ENCODE assay signal across 1 cellular context in the genomic region with DNA sequence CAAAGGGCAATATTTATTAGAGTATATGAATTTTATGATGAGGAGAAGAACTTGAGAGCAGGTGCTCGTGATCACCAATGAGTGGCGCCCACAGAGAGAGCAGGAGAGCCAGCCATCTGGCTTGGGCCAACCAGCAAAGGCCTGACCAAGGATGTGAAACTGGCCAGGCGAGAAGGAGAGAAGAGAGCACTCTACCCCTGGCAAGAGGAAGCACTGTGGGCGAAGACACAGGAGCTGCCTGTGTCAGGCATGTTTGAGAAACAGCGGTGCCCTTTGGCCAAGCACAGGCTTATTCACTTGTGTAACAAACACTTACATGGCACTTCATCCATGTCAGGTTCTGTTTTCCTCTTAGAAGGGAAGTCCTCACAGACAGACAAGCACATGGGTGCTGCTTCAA.
TF ChIP-seq lines count a peak whose summit lies in the region.

No MANE protein-coding gene starts in this region.

TF ChIP-seq in HepG2, 621 proteins besides CTCF, POLR2A, EP300 and RAD21:
- TF ChIP-seq, protein P1, sequence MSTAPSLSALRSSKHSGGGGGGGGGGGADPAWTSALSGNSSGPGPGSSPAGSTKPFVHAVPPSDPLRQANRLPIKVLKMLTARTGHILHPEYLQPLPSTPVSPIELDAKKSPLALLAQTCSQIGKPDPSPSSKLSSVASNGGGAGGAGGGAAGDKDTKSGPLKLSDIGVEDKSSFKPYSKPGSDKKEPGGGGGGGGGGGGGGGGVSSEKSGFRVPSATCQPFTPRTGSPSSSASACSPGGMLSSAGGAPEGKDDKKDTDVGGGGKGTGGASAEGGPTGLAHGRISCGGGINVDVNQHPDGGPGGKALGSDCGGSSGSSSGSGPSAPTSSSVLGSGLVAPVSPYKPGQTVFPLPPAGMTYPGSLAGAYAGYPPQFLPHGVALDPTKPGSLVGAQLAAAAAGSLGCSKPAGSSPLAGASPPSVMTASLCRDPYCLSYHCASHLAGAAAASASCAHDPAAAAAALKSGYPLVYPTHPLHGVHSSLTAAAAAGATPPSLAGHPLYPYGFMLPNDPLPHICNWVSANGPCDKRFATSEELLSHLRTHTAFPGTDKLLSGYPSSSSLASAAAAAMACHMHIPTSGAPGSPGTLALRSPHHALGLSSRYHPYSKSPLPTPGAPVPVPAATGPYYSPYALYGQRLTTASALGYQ (CRISPR knock-in tag; IDR thresholded peaks at IDR 0.05) = no peak
- TF ChIP-seq ZNF552 (CRISPR knock-in tag; IDR thresholded peaks at IDR 0.05; ENCODE audit: borderline replicate concordance) (no peak), ZNF326 (CRISPR knock-in tag; IDR thresholded peaks at IDR 0.05; ENCODE audit: borderline replicate concordance) (no peak), ATF7-NPFF (CRISPR knock-in tag; IDR thresholded peaks at IDR 0.05; ENCODE audit: low read depth) (no peak), TAF1 (CRISPR knock-in tag; IDR thresholded peaks at IDR 0.05) (no peak), IRF2 (CRISPR knock-in tag; IDR thresholded peaks at IDR 0.05) (no peak), ZNF143 (CRISPR knock-in tag; IDR thresholded peaks at IDR 0.05) (no peak), SOX13 (IDR thresholded peaks at IDR 0.05) (no peak), SOX13 (CRISPR knock-in tag; conservative IDR thresholded peaks at IDR 0.05 in 1 of 2, IDR thresholded peaks at IDR 0.05 in 1 of 2) (no peak), SSRP1 (CRISPR knock-in tag; IDR thresholded peaks at IDR 0.05) (no peak), TSC22D2 (CRISPR knock-in tag; IDR thresholded peaks at IDR 0.05; ENCODE audit: borderline replicate concordance) (no peak), CCDC6 (CRISPR knock-in tag; IDR thresholded peaks at IDR 0.05) (no peak)
- TF ChIP-seq, protein P2, sequence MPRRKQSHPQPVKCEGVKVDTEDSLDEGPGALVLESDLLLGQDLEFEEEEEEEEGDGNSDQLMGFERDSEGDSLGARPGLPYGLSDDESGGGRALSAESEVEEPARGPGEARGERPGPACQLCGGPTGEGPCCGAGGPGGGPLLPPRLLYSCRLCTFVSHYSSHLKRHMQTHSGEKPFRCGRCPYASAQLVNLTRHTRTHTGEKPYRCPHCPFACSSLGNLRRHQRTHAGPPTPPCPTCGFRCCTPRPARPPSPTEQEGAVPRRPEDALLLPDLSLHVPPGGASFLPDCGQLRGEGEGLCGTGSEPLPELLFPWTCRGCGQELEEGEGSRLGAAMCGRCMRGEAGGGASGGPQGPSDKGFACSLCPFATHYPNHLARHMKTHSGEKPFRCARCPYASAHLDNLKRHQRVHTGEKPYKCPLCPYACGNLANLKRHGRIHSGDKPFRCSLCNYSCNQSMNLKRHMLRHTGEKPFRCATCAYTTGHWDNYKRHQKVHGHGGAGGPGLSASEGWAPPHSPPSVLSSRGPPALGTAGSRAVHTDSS (CRISPR knock-in tag; conservative IDR thresholded peaks at IDR 0.05) = no peak
- TF ChIP-seq, protein P3, sequence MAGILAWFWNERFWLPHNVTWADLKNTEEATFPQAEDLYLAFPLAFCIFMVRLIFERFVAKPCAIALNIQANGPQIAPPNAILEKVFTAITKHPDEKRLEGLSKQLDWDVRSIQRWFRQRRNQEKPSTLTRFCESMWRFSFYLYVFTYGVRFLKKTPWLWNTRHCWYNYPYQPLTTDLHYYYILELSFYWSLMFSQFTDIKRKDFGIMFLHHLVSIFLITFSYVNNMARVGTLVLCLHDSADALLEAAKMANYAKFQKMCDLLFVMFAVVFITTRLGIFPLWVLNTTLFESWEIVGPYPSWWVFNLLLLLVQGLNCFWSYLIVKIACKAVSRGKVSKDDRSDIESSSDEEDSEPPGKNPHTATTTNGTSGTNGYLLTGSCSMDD (CRISPR knock-in tag; IDR thresholded peaks at IDR 0.05) = no peak
